ENCODE assay signal across 24 cellular contexts in genomic region chrX:8349816-8350544, GRCh38.
A peak's percentile ranks its signal among the peaks of the same experiment; 100 is the strongest.
DNase-seq lines count a peak whose midpoint lies in the region; ATAC-seq, FAIRE-seq and TF ChIP-seq lines count a peak whose summit lies in the region.
"Had no signal": no experiment of that assay in that cellular context is flagged by ENCODE, and none has a peak within 500 bp of the region (broad histone marks: within the 10 kb centered on the region; RNA-seq: fewer than 3 reads in every experiment).

No MANE protein-coding gene starts in this region.

- ATAC-seq in gastrocnemius medialis (peak; percentile 90 to 92), natural killer cell (no peak), HG03280 (IDR thresholded peaks at IDR 0.05; ENCODE audit: unreplicated experiment) (no peak)

- no peaks in the 10 kb centered on the region for H3K27me3 Mint-ChIP-seq in natural killer cell (ENCODE audit: low read depth in 2 of 2)
- H3K27me3 Mint-ChIP-seq in activated CD4-positive, alpha-beta memory T cell treated with anti-CD3 and anti-CD28 coated beads, Interleukin-2, amount 10 ng/mL, durations not matched to agents 7 days and 5 days: no peaks in the 10 kb centered on the region
- H3K27me3 Mint-ChIP-seq: CD4-positive, alpha-beta memory T cell; CD4-positive, CD25-positive, alpha-beta regulatory T cell had no signal

- no peak overlapping the region for H3K4me3 ChIP-seq in H1 (ENCODE audit: extremely low read depth in 1 of 4, insufficient read depth in 2 of 4, low read depth in 3 of 4, low read length in 4 of 4)
- H3K4me3 ChIP-seq in gastrocnemius medialis: no peak overlapping the region
- H3K4me3 ChIP-seq: BLaER1 had no signal

- TF ChIP-seq RAD21 in H1 (IDR thresholded peaks at IDR 0.05 in 1 of 2, conservative IDR thresholded peaks at IDR 0.05 in 1 of 2; ENCODE audit: low read depth in 2 of 2, low read length in 2 of 2): no peak

- H3K9me3 Mint-ChIP-seq in natural killer cell: peaks cover 3% of the 10 kb centered on the region in 2 donors
- no peaks in the 10 kb centered on the region for H3K9me3 Mint-ChIP-seq in activated CD4-positive, alpha-beta memory T cell treated with anti-CD3 and anti-CD28 coated beads, Interleukin-2, amount 10 ng/mL, durations not matched to agents 7 days and 5 days

- no peak overlapping the region for H3K18ac ChIP-seq in H1 (ENCODE audit: extremely low read depth, low read length)

- H3K27ac Mint-ChIP-seq in natural killer cell: no peak overlapping the region
- H3K27ac Mint-ChIP-seq in activated CD4-positive, alpha-beta memory T cell treated with anti-CD3 and anti-CD28 coated beads, Interleukin-2, amount 10 ng/mL, durations not matched to agents 7 days and 5 days: no peak overlapping the region
- H3K27ac Mint-ChIP-seq: CD14-positive monocyte; CD4-positive, alpha-beta memory T cell; CD4-positive, CD25-positive, alpha-beta regulatory T cell had no signal

- no peak overlapping the region for H2BK20ac ChIP-seq in H1 (ENCODE audit: low read length)

- no peak overlapping the region for H2AK5ac ChIP-seq in H1 (ENCODE audit: low read depth, low read length)

- H3K36me3 Mint-ChIP-seq in natural killer cell: no peaks in the 10 kb centered on the region
- no peaks in the 10 kb centered on the region for H3K36me3 Mint-ChIP-seq in activated CD4-positive, alpha-beta memory T cell treated with anti-CD3 and anti-CD28 coated beads, Interleukin-2, amount 10 ng/mL, durations not matched to agents 7 days and 5 days (ENCODE audit: low read depth)
- H3K36me3 Mint-ChIP-seq: CD14-positive monocyte; CD4-positive, alpha-beta memory T cell; CD4-positive, CD25-positive, alpha-beta regulatory T cell; CD8-positive, alpha-beta memory T cell had no signal

- H3K9ac ChIP-seq in H1 (replicated peaks in 1 of 4; ENCODE audit: extremely low read depth in 1 of 4, low read depth in 3 of 4, low read length in 3 of 4): no peak overlapping the region
- H3K9ac ChIP-seq: BLaER1 had no signal

- H4K5ac ChIP-seq in H1 (ENCODE audit: insufficient read length, low read depth, low read length): no peak overlapping the region

- no peak overlapping the region for H2BK12ac ChIP-seq in H1 (ENCODE audit: low read depth, low read length)

- H3K27me3 ChIP-seq in H1 (replicated peaks in 1 of 4; ENCODE audit: control insufficient read depth in 3 of 4, extremely low read depth in 1 of 4, insufficient read depth in 3 of 4, low read length in 3 of 4): no peaks in the 10 kb centered on the region
- no peaks in the 10 kb centered on the region for H3K27me3 ChIP-seq in gastrocnemius medialis
- H3K27me3 ChIP-seq: BE2C, BLaER1 had no signal

- no peak overlapping the region for H4K8ac ChIP-seq in H1 (ENCODE audit: extremely low read depth, insufficient read depth, low read length)

- WGBS in H1 (ENCODE audit: extremely low coverage in 1 of 2, insufficient coverage in 1 of 2, insufficient read length in 1 of 2, insufficient replicate concordance in 2 of 2, low coverage in 1 of 2, low lambda C conversion rate in 2 of 2, missing lambda C conversion rate in 1 of 2), 2 experiments: 100% methylated on average over 1 of the region's 1 CpG; no CpG with 5 or more reads in 1 of the 2 experiments

- no peak overlapping the region for H2BK120ac ChIP-seq in H1 (replicated peaks; ENCODE audit: low read depth, low read length)

- no peaks in the 10 kb centered on the region for H4K20me1 ChIP-seq in H1 (replicated peaks in 1 of 2; ENCODE audit: control insufficient read depth in 1 of 2, insufficient read depth in 2 of 2, low read length in 2 of 2)
- H4K20me1 ChIP-seq: BLaER1 had no signal

- intact Hi-C loops in gastrocnemius medialis (cut with DNase I; ENCODE audit: low total_unique reads): loop anchor here (10.0 kb wide), 1 partner anchor 1115 kb away; the partner anchor contains the start of gene TBL1X
- intact Hi-C loops in natural killer cell (cut with micrococcal nuclease): no loop called here

- H3K36me3 ChIP-seq in H1 (ENCODE audit: control insufficient read depth in 2 of 4, insufficient read depth in 4 of 4, low read length in 3 of 4) (no peaks in the 10 kb centered on the region), gastrocnemius medialis (no peaks in the 10 kb centered on the region)
- H3K36me3 ChIP-seq: BE2C, BLaER1 had no signal

- TF ChIP-seq EP300 in H1 (IDR thresholded peaks at IDR 0.05; ENCODE audit: borderline replicate concordance in 1 of 2, low read depth in 2 of 2, low read length in 2 of 2): no peak

- H3K79me2 ChIP-seq in H1 (ENCODE audit: control insufficient read depth in 1 of 2, insufficient read depth in 2 of 2, low read length in 2 of 2): no peaks in the 10 kb centered on the region

- H2BK15ac ChIP-seq in H1 (ENCODE audit: low read length): no peak overlapping the region

- no peak overlapping the region for H3K14ac ChIP-seq in H1 (ENCODE audit: insufficient read length)

- no peak for TF ChIP-seq POLR2A in H1 (IDR thresholded peaks at IDR 0.05; ENCODE audit: control extremely low read depth in 1 of 2, low read depth in 2 of 2, low read length in 2 of 2)
- TF ChIP-seq POLR2A in gastrocnemius medialis (IDR thresholded peaks at IDR 0.05): no peak

- no peak overlapping the region for H2BK5ac ChIP-seq in H1 (ENCODE audit: low read depth, low read length)

- no peaks in the 10 kb centered on the region for H3K23me2 ChIP-seq in H1 (ENCODE audit: low read depth, low read length)

- no peak overlapping the region for H3K4me2 ChIP-seq in H1 (ENCODE audit: insufficient read depth in 1 of 2, low read depth in 2 of 2, low read length in 2 of 2)
- H3K4me2 ChIP-seq: BLaER1 had no signal

- H3K4me3 Mint-ChIP-seq in natural killer cell: no peak overlapping the region
- no peak overlapping the region for H3K4me3 Mint-ChIP-seq in activated CD4-positive, alpha-beta memory T cell treated with anti-CD3 and anti-CD28 coated beads, Interleukin-2, amount 10 ng/mL, durations not matched to agents 7 days and 5 days
- H3K4me3 Mint-ChIP-seq: CD14-positive monocyte; CD4-positive, CD25-positive, alpha-beta regulatory T cell; CD8-positive, alpha-beta memory T cell had no signal

- FAIRE-seq in H1 (lab: Jason Lieb, UNC): peak; percentile 60
- FAIRE-seq: A204.1, G401.6, GM12891, GM19239 had no signal

- H3K79me1 ChIP-seq in H1 (ENCODE audit: low read depth, low read length): no peaks in the 10 kb centered on the region

- in situ Hi-C loops in gastrocnemius medialis (cut with MboI; ENCODE audit: low sequenced_read_pairs in 4 of 4): no loop called here

- H3K27ac ChIP-seq in H1 (ENCODE audit: low read depth, low read length) (no peak overlapping the region), gastrocnemius medialis (peak overlapping the region; percentile 69 to 77 (median 72))
- H3K27ac ChIP-seq: BLaER1 had no signal

- H3K56ac ChIP-seq in H1 (replicated peaks; ENCODE audit: insufficient read length, low read depth, low read length): no peak overlapping the region

- H4K91ac ChIP-seq in H1 (replicated peaks; ENCODE audit: insufficient read length, low read length): no peak overlapping the region

- no peak overlapping the region for H3K4ac ChIP-seq in H1 (replicated peaks; ENCODE audit: insufficient read length, low read depth, low read length)

- CTCF ChIA-PET in H1 (lab: Charles Lee; ENCODE audit: partially characterized antibody): interaction anchor here (1.1 kb wide), 1 partner anchor 27 kb away, joined by 3 read pairs; no protein-coding TSS in a partner anchor
- CTCF ChIA-PET in activated CD4-positive, alpha-beta memory T cell treated with anti-CD3 and anti-CD28 coated beads, Interleukin-2, amount 10 ng/mL, durations not matched to agents 7 days and 5 days (lab: Charles Lee): no interaction called here

- 0 out of 7 replicates have a peak, but pooled peaks cover 0 to 2% (median 0%) of the 10 kb centered on the region in 4 experiments for H3K4me1 ChIP-seq in H1 (replicated peaks in 1 of 4; ENCODE audit: control insufficient read depth in 3 of 4, insufficient read depth in 4 of 4, low read length in 3 of 4)
- H3K4me1 ChIP-seq in gastrocnemius medialis: no peaks in the 10 kb centered on the region
- H3K4me1 ChIP-seq: BE2C, BLaER1 had no signal

- TF ChIP-seq CTCF in H1 (IDR thresholded peaks at IDR 0.05; ENCODE audit: control extremely low read depth in 1 of 3, insufficient read depth in 1 of 3, low read depth in 1 of 3, low read length in 3 of 3) (no peak), gastrocnemius medialis (IDR thresholded peaks at IDR 0.05 in 4 of 5, conservative IDR thresholded peaks at IDR 0.05 in 1 of 5) (no peak), natural killer cell (IDR thresholded peaks at IDR 0.05) (no peak)

- H3K9me3 ChIP-seq in H1 (ENCODE audit: insufficient read depth in 2 of 2, low read depth in 1 of 2, low read length in 1 of 2) (no peaks in the 10 kb centered on the region), gastrocnemius medialis (no peaks in the 10 kb centered on the region)
- H3K9me3 ChIP-seq: BE2C, BLaER1 had no signal

- no peak overlapping the region for H3K23ac ChIP-seq in H1 (ENCODE audit: insufficient read length)

- H3K4me1 Mint-ChIP-seq in natural killer cell: no peaks in the 10 kb centered on the region
- H3K4me1 Mint-ChIP-seq in activated CD4-positive, alpha-beta memory T cell treated with anti-CD3 and anti-CD28 coated beads, Interleukin-2, amount 10 ng/mL, durations not matched to agents 7 days and 5 days: no peaks in the 10 kb centered on the region
- H3K4me1 Mint-ChIP-seq: CD14-positive monocyte; CD4-positive, alpha-beta memory T cell; CD4-positive, CD25-positive, alpha-beta regulatory T cell; CD8-positive, alpha-beta memory T cell had no signal

- DNase-seq in H1 (ENCODE audit: low read depth in 1 of 2, low spot score in 2 of 2) (no peak), left kidney (ENCODE audit: low read depth, low spot score) (peak; percentile 3), gastrocnemius medialis (peak; percentile 36 to 64), natural killer cell (no peak)
- no peak for DNase-seq in activated CD4-positive, alpha-beta memory T cell treated with anti-CD3 and anti-CD28 coated beads, Interleukin-2, amount 10 ng/mL, durations not matched to agents 7 days and 5 days
- DNase-seq: 8988T; ACHN; C1 segment of cervical spinal cord; CD4-positive, alpha-beta memory T cell; CD4-positive, CD25-positive, alpha-beta regulatory T cell; CD8-positive, alpha-beta memory T cell; COR-L47; DMS 273 treated with DMSO at 0.1 percent for 48 hours; DMS153; DMS79 treated with DMSO at 0.1 percent for 48 hours; GF-D8 had no signal

- H2AFZ ChIP-seq in H1 (ENCODE audit: low read length): no peak overlapping the region

- POLR2A ChIA-PET in H1 (lab: Charles Lee; ENCODE audit: partially characterized antibody): no interaction called here
- POLR2A ChIA-PET in activated CD4-positive, alpha-beta memory T cell treated with anti-CD3 and anti-CD28 coated beads, Interleukin-2, amount 10 ng/mL, durations not matched to agents 7 days and 5 days (lab: Charles Lee): no interaction called here

TF ChIP-seq in H1, 55 proteins besides CTCF, POLR2A, EP300 and RAD21 (continues in another document):
- TF ChIP-seq CHD2 (IDR thresholded peaks at IDR 0.05; ENCODE audit: low read length): no peak
- TF ChIP-seq MAFK (IDR thresholded peaks at IDR 0.05; ENCODE audit: low read depth, low read length): no peak
- TF ChIP-seq JUN (IDR thresholded peaks at IDR 0.05; ENCODE audit: low read depth, low read length): no peak
- no peak for TF ChIP-seq KDM5A (IDR thresholded peaks at IDR 0.05; ENCODE audit: low read length)
- TF ChIP-seq CTBP2 (IDR thresholded peaks at IDR 0.05; ENCODE audit: borderline replicate concordance, insufficient read depth, insufficient read length, low read length): no peak
- no peak for TF ChIP-seq GTF2F1 (IDR thresholded peaks at IDR 0.05; ENCODE audit: borderline replicate concordance, low read depth, low read length)

Comparison
In these comparisons a context has a peak if more than half of its experiments do, and no peak if none do; other contexts are left out.
1. DNase-seq: peak in left kidney (single experiment) and gastrocnemius medialis (2 of 2); none in H1 (0 of 2), natural killer cell (single experiment) and activated CD4-positive, alpha-beta memory T cell treated with anti-CD3 and anti-CD28 coated beads, Interleukin-2, amount 10 ng/mL, durations not matched to agents 7 days and 5 days (single experiment).
2. ATAC-seq: peak in gastrocnemius medialis (2 of 2); none in natural killer cell (0 of 3) and HG03280 (single experiment).